ENCODE assay signal across 23 cellular contexts in the genomic region with DNA sequence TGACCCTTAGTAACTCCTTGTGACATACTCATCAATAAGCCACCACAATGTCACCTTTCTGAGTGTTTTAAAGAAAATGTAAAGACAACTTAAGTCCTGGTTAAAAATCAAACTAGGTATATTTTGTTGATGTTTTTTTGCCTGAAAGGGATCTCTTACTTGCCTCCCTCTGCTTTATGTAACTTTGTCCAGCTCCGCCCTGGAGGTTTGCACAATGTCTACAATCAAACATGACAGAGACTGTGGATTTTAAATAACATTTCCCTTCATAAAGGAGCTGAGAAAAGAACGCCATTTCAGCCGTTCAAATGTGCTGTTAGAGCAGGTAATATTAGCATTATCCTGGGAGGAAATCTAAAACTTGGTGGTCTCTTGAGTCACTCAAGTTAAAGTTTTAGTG.
"Had no signal": no experiment of that assay in that cellular context is flagged by ENCODE, and none has a peak within 500 bp of the region (broad histone marks: within the 10 kb centered on the region; RNA-seq: fewer than 3 reads in every experiment).

No MANE protein-coding gene starts in this region.

- H3K36me3 ChIP-seq: esophagus muscularis mucosa, gastroesophageal sphincter, heart left ventricle, left ventricle myocardium inferior, lower lobe of right lung had no signal

- H3K4me3 ChIP-seq: coronary artery, dorsolateral prefrontal cortex, esophagus muscularis mucosa, gastroesophageal sphincter, heart left ventricle, hepatocyte, left ventricle myocardium inferior, lower lobe of right lung, mucosa of descending colon had no signal

- ATAC-seq: foreskin keratinocyte, gastroesophageal sphincter, heart left ventricle, left cardiac atrium, lower lobe of right lung, mucosa of descending colon had no signal

- H3K27me3 ChIP-seq: esophagus muscularis mucosa, foreskin keratinocyte, gastroesophageal sphincter, heart left ventricle, hepatocyte had no signal

- H3K4me2 ChIP-seq: hepatocyte had no signal

- H3K4me3 Mint-ChIP-seq: mesothelial cell of epicardium, naive B cell had no signal

- H3K27me3 Mint-ChIP-seq: naive B cell had no signal

- H3K36me3 Mint-ChIP-seq: mesothelial cell of epicardium, naive B cell had no signal

- DNase-seq: dermis blood vessel endothelial cell; dorsolateral prefrontal cortex; effector CD4-positive, alpha-beta T cell; effector memory CD4-positive, alpha-beta T cell; foreskin keratinocyte; heart left ventricle; hypothalamus; left cardiac atrium; left ventricle myocardium inferior; lower lobe of right lung; mesenchymal stem cell; mucosa of descending colon; naive B cell had no signal

- H3K27ac Mint-ChIP-seq: mesothelial cell of epicardium, naive B cell had no signal

- H3K9me3 ChIP-seq: esophagus muscularis mucosa, gastroesophageal sphincter, heart left ventricle, left ventricle myocardium inferior, lower lobe of right lung, mucosa of descending colon had no signal

- H2AFZ ChIP-seq: hepatocyte had no signal

- H3K4me1 ChIP-seq: esophagus muscularis mucosa, foreskin keratinocyte, gastroesophageal sphincter, heart left ventricle, left ventricle myocardium inferior, lower lobe of right lung had no signal

- FAIRE-seq: colon, endothelial cell of umbilical vein, frontal cortex, islet of Langerhans, keratinocyte had no signal

- H3K4me1 Mint-ChIP-seq: mesothelial cell of epicardium, naive B cell had no signal

- H3K79me2 ChIP-seq: hepatocyte had no signal

- H3K27ac ChIP-seq: coronary artery, dorsolateral prefrontal cortex, esophagus muscularis mucosa, foreskin keratinocyte, gastroesophageal sphincter, heart left ventricle, hepatocyte, left ventricle myocardium inferior, lower lobe of right lung had no signal
